15 cellular contexts compared by ENCODE assay signal in genomic region chr14:74577948-74578275, GRCh38.
"Had no signal": no experiment of that assay in that cellular context is flagged by ENCODE, and none has a peak within 500 bp of the region (broad histone marks: within the 10 kb centered on the region; RNA-seq: fewer than 3 reads in every experiment).

No MANE protein-coding gene starts in this region.

- H3K9me3 Mint-ChIP-seq: endodermal cell; nephron progenitor cell; stimulated activated effector memory CD8-positive, alpha-beta T cell treated with anti-CD3 and anti-CD28 coated beads, Interleukin-12 subunit alpha, Interleukin-12 subunit beta, amount 100 ng/mL, for 72 hours; WTC11 had no signal

- DNase-seq: activated CD4-positive, alpha-beta T cell treated with anti-CD3 and anti-CD28 coated beads for 48 hours; activated CD8-positive, alpha-beta memory T cell treated with anti-CD3 and anti-CD28 coated beads, Interleukin-2, amount 50 U/mL, for 4 hours; activated CD8-positive, alpha-beta T cell treated with anti-CD3 and anti-CD28 coated beads, Interleukin-2, amount 10 ng/mL, durations not matched to agents 7 days and 5 days; activated effector memory CD4-positive, alpha-beta T cell treated with anti-CD3 and anti-CD28 coated beads, Interleukin-2, amount 50 U/mL, for 16 hours; activated T-cell treated with anti-CD3 and anti-CD28 coated beads, Interleukin-2, amount 50 U/mL, for 48 hours; amniotic stem cell; endodermal cell; erythroblast; nephron progenitor cell; stimulated activated CD4-positive, alpha-beta T cell treated with anti-CD3 and anti-CD28 coated beads, Interleukin-12 subunit alpha, Interleukin-12 subunit beta, amount 100 ng/mL, for 4 hours; stimulated activated CD4-positive, alpha-beta T cell treated with anti-CD3 and anti-CD28 coated beads, Interleukin-2, amount 100 ng/mL, for 24 hours; T-helper 2 cell had no signal

- ATAC-seq: activated CD8-positive, alpha-beta T cell treated with anti-CD3 and anti-CD28 coated beads, Interleukin-2, amount 10 ng/mL, durations not matched to agents 7 days and 5 days; activated naive CD4-positive, alpha-beta T cell treated with anti-CD3 and anti-CD28 coated beads, Interleukin-2, amount 50 U/mL, for 72 hours; stimulated activated effector memory CD8-positive, alpha-beta T cell treated with anti-CD3 and anti-CD28 coated beads, Interleukin-12 subunit alpha, Interleukin-12 subunit beta, amount 100 ng/mL, for 72 hours; WTC11 had no signal

- H3K27ac Mint-ChIP-seq: activated CD8-positive, alpha-beta T cell treated with anti-CD3 and anti-CD28 coated beads, Interleukin-2, amount 10 ng/mL, durations not matched to agents 7 days and 5 days; endodermal cell; stimulated activated effector memory CD8-positive, alpha-beta T cell treated with anti-CD3 and anti-CD28 coated beads, Interleukin-12 subunit alpha, Interleukin-12 subunit beta, amount 100 ng/mL, for 72 hours; WTC11 had no signal

- H3K4me1 Mint-ChIP-seq: endodermal cell had no signal

- H3K36me3 Mint-ChIP-seq: activated naive CD4-positive, alpha-beta T cell treated with anti-CD3 and anti-CD28 coated beads, Interleukin-2, amount 50 U/mL, for 72 hours; WTC11 had no signal

- H3K4me3 Mint-ChIP-seq: activated CD8-positive, alpha-beta T cell treated with anti-CD3 and anti-CD28 coated beads, Interleukin-2, amount 10 ng/mL, durations not matched to agents 7 days and 5 days; endodermal cell; nephron progenitor cell; stimulated activated effector memory CD8-positive, alpha-beta T cell treated with anti-CD3 and anti-CD28 coated beads, Interleukin-12 subunit alpha, Interleukin-12 subunit beta, amount 100 ng/mL, for 72 hours; WTC11 had no signal
